In genomic region chr17:69414408-69415274, GRCh38 we compare ENCODE assay signal across 8 cellular contexts.
DNase-seq lines count a peak whose midpoint lies in the region; ATAC-seq and TF ChIP-seq lines count a peak whose summit lies in the region.

TSS of gene MAP2K6 (plus strand) at chr17:69414697. CDS start at chr17:69414985, 288 bp downstream.

- peak; percentile 96 for ATAC-seq in HG02571 (IDR thresholded peaks at IDR 0.05; ENCODE audit: unreplicated experiment)

- DNase-seq in NB4 (ENCODE audit: low read depth) (peak; percentile 77), T-helper 2 cell (peak; percentile 49 to 96 (median 71)), astrocyte of the spinal cord (ENCODE audit: low read depth, low spot score) (peak; percentile 80), skeletal muscle cell (ENCODE audit: low read depth) (peak; percentile 26), NCI-H1048 (lab: John Stamatoyannopoulos, UW) (no peak)

- TF ChIP-seq CTCF in GM12875 (IDR thresholded peaks at IDR 0.05; ENCODE audit: borderline replicate concordance, insufficient read depth, low read depth, low read length) (no peak), NB4 (IDR thresholded peaks at IDR 0.05; ENCODE audit: low read depth, low read length) (no peak), astrocyte of the spinal cord (IDR thresholded peaks at IDR 0.05; ENCODE audit: low read depth, low read length) (no peak)

- H3K4me3 ChIP-seq in GM12875 (ENCODE audit: low read depth, low read length) (peak within 1 kb of the TSS; percentile 40), NB4 (ENCODE audit: low read depth, low read length) (peak within 1 kb of the TSS; percentile 69), astrocyte of the spinal cord (ENCODE audit: low read depth, low read length) (peak within 1 kb of the TSS; percentile 57), iPS-11a (ENCODE audit: low read depth, low read length) (peak within 1 kb of the TSS; percentile 76), skeletal muscle cell (ENCODE audit: low read depth, low read length) (peak within 1 kb of the TSS; percentile 49)

- in situ Hi-C loops in astrocyte of the spinal cord (cut with HindIII; ENCODE audit: low sequenced_read_pairs): no loop called here

- TF ChIP-seq POLR2A in NB4 (IDR thresholded peaks at IDR 0.05; ENCODE audit: extremely low read depth, insufficient read length): no peak
